20 cellular contexts compared by ENCODE assay signal in the genomic region with DNA sequence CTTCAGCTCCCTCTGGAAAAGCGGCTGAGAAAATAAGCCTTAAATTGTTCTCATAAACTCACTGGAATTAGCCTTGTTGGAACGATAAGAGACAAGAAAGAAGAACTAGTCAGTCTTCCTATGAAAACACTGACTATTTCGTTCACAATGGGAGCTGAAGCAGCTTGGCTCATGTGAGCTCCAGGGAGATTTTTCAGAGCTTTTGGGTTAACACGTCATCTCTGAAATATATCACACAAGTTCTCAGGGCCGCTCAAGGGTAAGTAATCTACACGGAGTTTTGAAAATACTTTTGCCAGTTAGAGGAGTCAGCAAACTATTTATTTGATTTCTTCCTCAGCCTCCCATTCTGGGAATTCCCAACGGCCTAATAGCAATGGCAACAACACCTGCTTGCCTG.
"Had no signal": no experiment of that assay in that cellular context is flagged by ENCODE, and none has a peak within 500 bp of the region (broad histone marks: within the 10 kb centered on the region; RNA-seq: fewer than 3 reads in every experiment).

No MANE protein-coding gene starts in this region.

- H3K27me3 Mint-ChIP-seq: dendritic cell treated with granulocyte-macrophage colony-stimulating factor and Interleukin-4, amounts not matched to agents 40 ng/mL and 50 ng/mL, for 4 days had no signal

- H3K9me3 ChIP-seq: adrenal gland, gastroesophageal sphincter, ovary, sigmoid colon, testis, upper lobe of right lung had no signal

- H3K4me1 Mint-ChIP-seq: mesothelial cell of epicardium; neural crest cell; stimulated activated naive CD8-positive, alpha-beta T cell treated with anti-CD3 and anti-CD28 coated beads, Interleukin-15, amount 100 ng/mL, for 72 hours had no signal

- H3K36me3 Mint-ChIP-seq: mesothelial cell of epicardium had no signal

- H3K4me3 Mint-ChIP-seq: activated T-cell treated with anti-CD3 and anti-CD28 coated beads, Interleukin-2, amount 50 U/mL, for 24 hours; dendritic cell treated with granulocyte-macrophage colony-stimulating factor and Interleukin-4, amounts not matched to agents 40 ng/mL and 50 ng/mL, for 4 days; effector memory CD8-positive, alpha-beta T cell; mesothelial cell of epicardium; neural crest cell; stimulated activated naive CD8-positive, alpha-beta T cell treated with anti-CD3 and anti-CD28 coated beads, Interleukin-15, amount 100 ng/mL, for 72 hours; T-helper 2 cell treated with Interferon-gamma antibody and Interleukin-4, amounts not matched to agents 5 μg/mL and 100 μg/mL, for 36 hours had no signal

- H3K36me3 ChIP-seq: adrenal gland, gastroesophageal sphincter, heart right ventricle, ovary, sigmoid colon, spleen, upper lobe of right lung had no signal

- H3K4me3 ChIP-seq: adrenal gland, gastroesophageal sphincter, heart right ventricle, lung, ovary, sigmoid colon, spleen, testis, upper lobe of right lung had no signal

- H3K9me3 Mint-ChIP-seq: activated T-cell treated with anti-CD3 and anti-CD28 coated beads, Interleukin-2, amount 50 U/mL, for 24 hours; dendritic cell treated with granulocyte-macrophage colony-stimulating factor and Interleukin-4, amounts not matched to agents 40 ng/mL and 50 ng/mL, for 4 days; effector memory CD8-positive, alpha-beta T cell; mesothelial cell of epicardium; neural crest cell; stimulated activated naive CD8-positive, alpha-beta T cell treated with anti-CD3 and anti-CD28 coated beads, Interleukin-15, amount 100 ng/mL, for 72 hours; T-helper 2 cell treated with Interferon-gamma antibody and Interleukin-4, amounts not matched to agents 5 μg/mL and 100 μg/mL, for 36 hours had no signal

- H3K4me1 ChIP-seq: gastroesophageal sphincter, sigmoid colon, spleen, upper lobe of right lung had no signal

- H3K27ac ChIP-seq: adrenal gland, gastroesophageal sphincter, ovary, sigmoid colon, spleen, testis, upper lobe of right lung had no signal

- DNase-seq: activated CD4-positive, alpha-beta T cell treated with anti-CD3 and anti-CD28 coated beads for 1 hour; activated CD4-positive, alpha-beta T cell treated with anti-CD3 and anti-CD28 coated beads, Interleukin-2, amount 50 U/mL, for 4 hours; activated naive CD4-positive, alpha-beta T cell treated with anti-CD3 and anti-CD28 coated beads, Interleukin-2, amount 50 U/mL, for 16 hours; activated T-cell treated with anti-CD3 and anti-CD28 coated beads, Interleukin-2, amount 50 U/mL, for 24 hours; adrenal gland; effector memory CD8-positive, alpha-beta T cell; heart right ventricle; left cardiac atrium; ovary; sigmoid colon; spleen; stimulated activated naive CD8-positive, alpha-beta T cell treated with anti-CD3 and anti-CD28 coated beads, Interleukin-15, amount 100 ng/mL, for 72 hours; testis; upper lobe of right lung had no signal

- H3K27me3 ChIP-seq: adrenal gland, gastroesophageal sphincter, heart right ventricle, ovary, sigmoid colon, spleen, testis, upper lobe of right lung had no signal

- H3K27ac Mint-ChIP-seq: activated T-cell treated with anti-CD3 and anti-CD28 coated beads, Interleukin-2, amount 50 U/mL, for 24 hours; dendritic cell treated with granulocyte-macrophage colony-stimulating factor and Interleukin-4, amounts not matched to agents 40 ng/mL and 50 ng/mL, for 4 days; effector memory CD8-positive, alpha-beta T cell; mesothelial cell of epicardium; T-helper 2 cell treated with Interferon-gamma antibody and Interleukin-4, amounts not matched to agents 5 μg/mL and 100 μg/mL, for 36 hours had no signal
